In the genomic region with DNA sequence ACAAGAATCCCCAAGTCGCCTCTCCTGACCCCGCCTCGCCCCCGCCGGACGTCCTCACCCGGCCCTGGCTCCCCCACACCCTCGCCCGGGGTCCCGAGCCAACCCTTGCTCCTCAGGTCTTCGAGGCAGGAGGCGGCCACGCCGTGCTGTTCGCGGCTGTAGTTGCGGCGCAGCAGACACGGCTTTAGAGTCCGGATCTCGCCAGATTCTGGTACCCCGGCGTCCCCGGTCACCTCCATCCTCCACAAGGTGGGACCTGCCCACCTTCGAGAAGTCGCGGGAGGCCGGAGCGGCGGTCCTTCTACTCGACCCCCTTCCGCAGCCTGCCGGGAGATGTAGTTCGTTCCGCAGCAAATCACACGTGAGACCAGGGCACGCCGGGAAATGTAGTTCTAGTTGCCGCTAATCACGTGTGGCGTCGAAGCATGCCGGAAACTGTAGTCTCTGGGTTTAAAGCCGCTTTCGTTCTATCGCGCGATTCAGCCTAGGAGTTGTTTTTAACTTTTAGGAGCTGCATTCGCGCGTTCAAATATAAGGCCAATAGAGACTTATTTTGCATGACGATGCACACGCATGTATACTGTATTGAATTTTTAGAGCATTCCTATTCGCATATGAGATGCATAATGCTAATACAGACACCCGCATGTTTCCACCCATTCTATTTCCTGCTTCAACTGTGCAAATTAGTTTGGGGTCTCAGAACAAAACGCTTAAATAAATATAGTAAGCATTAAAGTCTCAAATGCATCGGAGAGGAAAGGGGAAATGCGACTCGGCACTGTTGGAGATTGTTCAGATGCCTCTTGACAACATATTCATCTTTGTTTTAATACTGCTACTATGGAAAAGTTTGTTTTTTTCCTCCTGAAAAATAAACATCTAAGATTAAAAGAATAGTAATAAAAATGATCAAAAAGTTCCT, we compare ENCODE assay signal across 8 cellular contexts. TPM values are rescaled to one million over a fixed set of nuclear protein-coding genes. Genes with fewer than 3 reads are reported as not detected.
A peak's percentile ranks its signal among the peaks of the same experiment; 100 is the strongest.
DNase-seq lines count a peak whose midpoint lies in the region; ATAC-seq, FAIRE-seq and TF ChIP-seq lines count a peak whose summit lies in the region.

A gene with protein sequence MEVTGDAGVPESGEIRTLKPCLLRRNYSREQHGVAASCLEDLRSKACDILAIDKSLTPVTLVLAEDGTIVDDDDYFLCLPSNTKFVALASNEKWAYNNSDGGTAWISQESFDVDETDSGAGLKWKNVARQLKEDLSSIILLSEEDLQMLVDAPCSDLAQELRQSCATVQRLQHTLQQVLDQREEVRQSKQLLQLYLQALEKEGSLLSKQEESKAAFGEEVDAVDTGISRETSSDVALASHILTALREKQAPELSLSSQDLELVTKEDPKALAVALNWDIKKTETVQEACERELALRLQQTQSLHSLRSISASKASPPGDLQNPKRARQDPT (minus strand): TSS at position 310 of the 925 bp plus-strand sequence. CDS start 71 bp downstream, at position 239.

- H3K4me1 ChIP-seq in pancreas (peaks cover 7 to 19% (median 16%) of the 10 kb centered on the region in 3 donors), tibial artery (peaks cover 0 to 37% (median 25%) of the 10 kb centered on the region in 4 donors)

- H3K36me3 Mint-ChIP-seq in activated naive CD8-positive, alpha-beta T cell treated with anti-CD3 and anti-CD28 coated beads, Interleukin-2, amount 10 ng/mL, durations not matched to agents 7 days and 5 days, result peaks cover 7% of the 10 kb centered on the region

- FAIRE-seq in pancreas (lab: Jason Lieb, UNC), result no peak

- H3K4me2 ChIP-seq in SU-DHL-6 (ENCODE audit: low read depth, low read length, poor library complexity, severe bottlenecking), result peak within 1 kb of the TSS; percentile 80

- H3K9ac ChIP-seq in SU-DHL-6 (ENCODE audit: low read length), result peak within 1 kb of the TSS; percentile 73

- peak; percentile 92 for DNase-seq in NCI-H128 (lab: John Stamatoyannopoulos, UW; ENCODE audit: unreplicated experiment)
- DNase-seq in activated naive CD8-positive, alpha-beta T cell treated with anti-CD3 and anti-CD28 coated beads, Interleukin-2, amount 10 ng/mL, durations not matched to agents 7 days and 5 days, result peak; percentile 87
- peak; percentile 96 for DNase-seq in Right ventricle myocardium superior
- peak; percentile 88 to 95 (median 91) for DNase-seq in pancreas
- peak; percentile 95 for DNase-seq in tibial artery

- no peak for TF ChIP-seq CTCF in SU-DHL-6 (IDR thresholded peaks at IDR 0.05; ENCODE audit: insufficient read depth, low read length, poor library complexity, severe bottlenecking)
- no peak for TF ChIP-seq CTCF in pancreas (IDR thresholded peaks at IDR 0.05)
- no peak for TF ChIP-seq CTCF in tibial artery (IDR thresholded peaks at IDR 0.05)

- H3K4me3 ChIP-seq in GM08714 (ENCODE audit: low read length) (peak within 1 kb of the TSS; percentile 85), SU-DHL-6 (ENCODE audit: insufficient read depth, low read length, poor library complexity, severe bottlenecking) (peak within 1 kb of the TSS; percentile 98), pancreas (peak within 1 kb of the TSS; percentile 55 to 89 (median 66)), tibial artery (peak within 1 kb of the TSS; percentile 68 to 91)

- intact Hi-C loops in Right ventricle myocardium superior (cut with DNase I), result no loop called here
- intact Hi-C loops in pancreas (cut with DNase I), result no loop called here
- intact Hi-C loops in tibial artery (cut with DNase I; ENCODE audit: low total_unique reads), result loop anchor here (2.0 kb wide), 1 partner anchor 42 kb away; a partner anchor contains a TSS

- WGBS in pancreas, 2 donors, result 1% methylated on average over 59 of the region's 59 CpGs

- H3K79me2 ChIP-seq in SU-DHL-6 (ENCODE audit: insufficient read depth, low read length), result peaks cover 45% of the 10 kb centered on the region

- H3K27me3 ChIP-seq in SU-DHL-6 (ENCODE audit: low read length), result no peaks in the 10 kb centered on the region
- H3K27me3 ChIP-seq in pancreas, result no peaks in the 10 kb centered on the region
- H3K27me3 ChIP-seq in tibial artery, result no peaks in the 10 kb centered on the region

- peak; percentile 70 for ATAC-seq in HG02623 (IDR thresholded peaks at IDR 0.05; ENCODE audit: unreplicated experiment)
- ATAC-seq in activated naive CD8-positive, alpha-beta T cell treated with anti-CD3 and anti-CD28 coated beads, Interleukin-2, amount 10 ng/mL, durations not matched to agents 7 days and 5 days (ENCODE audit: low read depth), result peak; percentile 74
- peak; percentile 91 for ATAC-seq in Right ventricle myocardium superior (ENCODE audit: poor library complexity)
- ATAC-seq in pancreas, result peak; percentile 87 to 95 (median 90)

- H4K20me1 ChIP-seq in SU-DHL-6 (ENCODE audit: low read depth, low read length), result no peaks in the 10 kb centered on the region

- POLR2A ChIA-PET in activated naive CD8-positive, alpha-beta T cell treated with anti-CD3 and anti-CD28 coated beads, Interleukin-2, amount 10 ng/mL, durations not matched to agents 7 days and 5 days (lab: Charles Lee), result interaction anchor here (0.7 to 0.9 kb wide), 3 partner anchors 25 to 915 kb away, joined by 3 read pairs; no protein-coding TSS in a partner anchor

- peak within 1 kb of the TSS; percentile 90 for H2AFZ ChIP-seq in SU-DHL-6 (ENCODE audit: low read depth, low read length, severe bottlenecking)

- H3K27ac Mint-ChIP-seq in activated naive CD8-positive, alpha-beta T cell treated with anti-CD3 and anti-CD28 coated beads, Interleukin-2, amount 10 ng/mL, durations not matched to agents 7 days and 5 days, result peak within 1 kb of the TSS; percentile 92

- no peaks in the 10 kb centered on the region for H3K27me3 Mint-ChIP-seq in activated naive CD8-positive, alpha-beta T cell treated with anti-CD3 and anti-CD28 coated beads, Interleukin-2, amount 10 ng/mL, durations not matched to agents 7 days and 5 days

- H3F3A ChIP-seq in SU-DHL-6 (ENCODE audit: insufficient read depth), result peaks cover 18% of the 10 kb centered on the region

- H3K36me3 ChIP-seq in SU-DHL-6 (ENCODE audit: low read length) (peaks cover 2% of the 10 kb centered on the region; the same call in 1 of the 2 replicates), pancreas (peaks cover 0 to 10% (median 0%) of the 10 kb centered on the region in 3 donors), tibial artery (peaks cover 0 to 24% (median 14%) of the 10 kb centered on the region in 3 donors)

- H3K4me3 Mint-ChIP-seq in activated naive CD8-positive, alpha-beta T cell treated with anti-CD3 and anti-CD28 coated beads, Interleukin-2, amount 10 ng/mL, durations not matched to agents 7 days and 5 days, result peak within 1 kb of the TSS; percentile 93

- H3K9me2 ChIP-seq in SU-DHL-6 (replicated peaks; ENCODE audit: insufficient read depth, low read length), result no peaks in the 10 kb centered on the region

- peaks cover 38% of the 10 kb centered on the region for H3K4me1 Mint-ChIP-seq in activated naive CD8-positive, alpha-beta T cell treated with anti-CD3 and anti-CD28 coated beads, Interleukin-2, amount 10 ng/mL, durations not matched to agents 7 days and 5 days

- no peaks in the 10 kb centered on the region for H3K9me3 ChIP-seq in SU-DHL-6 (ENCODE audit: insufficient read depth, low read length)
- H3K9me3 ChIP-seq in pancreas, result no peaks in the 10 kb centered on the region
- no peaks in the 10 kb centered on the region for H3K9me3 ChIP-seq in tibial artery

- H3K27ac ChIP-seq in SU-DHL-6 (ENCODE audit: low read depth, low read length) (peak within 1 kb of the TSS; percentile 96), pancreas (peak within 1 kb of the TSS in 3 of 4 donors; percentile 9 to 57 (median 41)), tibial artery (peak within 1 kb of the TSS; percentile 76 to 78)

- no peaks in the 10 kb centered on the region for H3K9me3 Mint-ChIP-seq in activated naive CD8-positive, alpha-beta T cell treated with anti-CD3 and anti-CD28 coated beads, Interleukin-2, amount 10 ng/mL, durations not matched to agents 7 days and 5 days

RNA-seq across cellular contexts. Expression of the gene that starts here (rescaled TPM):
- total RNA-seq in activated naive CD8-positive, alpha-beta T cell treated with anti-CD3 and anti-CD28 coated beads, Interleukin-2, amount 10 ng/mL, durations not matched to agents 7 days and 5 days, result 10 to 100 TPM; 31.9 to 33.2 TPM
- 20.8 TPM for total RNA-seq in Right ventricle myocardium superior
- 10 to 100 TPM; 11.8 to 17.4 (median 16.1) TPM for total RNA-seq in pancreas
- polyA plus RNA-seq in pancreas, result 1 to 10 TPM; 6.9 to 8.9 TPM

Comparison
In these comparisons a context has a peak if more than half of its experiments do, and no peak if none do; other contexts are left out.
1. Peak in every context shown above with its lines: DNase-seq, ATAC-seq, H3K4me3 ChIP-seq and H3K27ac ChIP-seq.
2. H3K27ac ChIP-seq: peak in every context shown above with its lines; median percentile 96 in SU-DHL-6; 77 in tibial artery; 41 in pancreas.